In genomic region chr10:11282661-11283060, GRCh38 we compare ENCODE assay signal across 23 cellular contexts.
DNase-seq lines count a peak whose midpoint lies in the region; ATAC-seq lines count a peak whose summit lies in the region.
"Had no signal": no experiment of that assay in that cellular context is flagged by ENCODE, and none has a peak within 500 bp of the region (broad histone marks: within the 10 kb centered on the region; RNA-seq: fewer than 3 reads in every experiment).

No MANE protein-coding gene starts in this region.

- H3K27ac Mint-ChIP-seq in activated naive CD8-positive, alpha-beta T cell, result peak overlapping the region; percentile 73
- no peak overlapping the region for H3K27ac Mint-ChIP-seq in activated naive CD8-positive, alpha-beta T cell treated with anti-CD3 and anti-CD28 coated beads for 36 hours
- peak overlapping the region; percentile 43 for H3K27ac Mint-ChIP-seq in activated CD8-positive, alpha-beta T cell treated with anti-CD3 and anti-CD28 coated beads, Interleukin-2, amount 10 ng/mL, durations not matched to agents 7 days and 5 days
- peak overlapping the region in 3 of 9 donors; percentile 11 to 63 (median 31) for H3K27ac Mint-ChIP-seq in naive thymus-derived CD4-positive, alpha-beta T cell
- H3K27ac Mint-ChIP-seq in CD8-positive, alpha-beta memory T cell, result peak overlapping the region in 4 of 8 donors; percentile 43 to 91 (median 54)

- POLR2A ChIA-PET in activated CD8-positive, alpha-beta T cell treated with anti-CD3 and anti-CD28 coated beads, Interleukin-2, amount 10 ng/mL, durations not matched to agents 7 days and 5 days (lab: Charles Lee), result interaction anchor here (0.7 kb wide), 1 partner anchor 171 kb away, joined by 4 read pairs; no protein-coding TSS in a partner anchor
- POLR2A ChIA-PET in naive thymus-derived CD4-positive, alpha-beta T cell (lab: Charles Lee), result interaction anchor here (1.0 kb wide), 1 partner anchor 11 kb away, joined by 3 read pairs; no protein-coding TSS in a partner anchor
- POLR2A ChIA-PET in CD8-positive, alpha-beta memory T cell (lab: Charles Lee), result no interaction called here

- peaks cover 5% of the 10 kb centered on the region for H3K36me3 Mint-ChIP-seq in activated naive CD8-positive, alpha-beta T cell
- peaks cover 29% of the 10 kb centered on the region for H3K36me3 Mint-ChIP-seq in activated naive CD8-positive, alpha-beta T cell treated with anti-CD3 and anti-CD28 coated beads for 36 hours
- peaks cover 37% of the 10 kb centered on the region for H3K36me3 Mint-ChIP-seq in activated CD8-positive, alpha-beta T cell treated with anti-CD3 and anti-CD28 coated beads, Interleukin-2, amount 10 ng/mL, durations not matched to agents 7 days and 5 days (ENCODE audit: low read depth)
- H3K36me3 Mint-ChIP-seq in naive thymus-derived CD4-positive, alpha-beta T cell, result peaks cover 8 to 47% (median 26%) of the 10 kb centered on the region in 5 donors
- peaks cover 0 to 37% (median 21%) of the 10 kb centered on the region in 3 donors for H3K36me3 Mint-ChIP-seq in CD8-positive, alpha-beta memory T cell

- H3K36me3 ChIP-seq in naive thymus-derived CD4-positive, alpha-beta T cell (ENCODE audit: control insufficient read depth in 2 of 3, insufficient read depth in 3 of 3, low read length in 3 of 3), result peaks cover 8 to 95% (median 51%) of the 10 kb centered on the region in 3 experiments
- H3K36me3 ChIP-seq in CD8-positive, alpha-beta memory T cell (ENCODE audit: insufficient read depth, low read length), result peaks cover 67% of the 10 kb centered on the region
- H3K36me3 ChIP-seq: BE2C had no signal

- no peaks in the 10 kb centered on the region for H3K9me3 Mint-ChIP-seq in activated naive CD8-positive, alpha-beta T cell (ENCODE audit: low read depth)
- no peaks in the 10 kb centered on the region for H3K9me3 Mint-ChIP-seq in activated naive CD8-positive, alpha-beta T cell treated with anti-CD3 and anti-CD28 coated beads for 36 hours
- H3K9me3 Mint-ChIP-seq in activated CD8-positive, alpha-beta T cell treated with anti-CD3 and anti-CD28 coated beads, Interleukin-2, amount 10 ng/mL, durations not matched to agents 7 days and 5 days (ENCODE audit: insufficient read depth), result no peaks in the 10 kb centered on the region
- peaks cover 0 to 5% (median 0%) of the 10 kb centered on the region in 11 donors for H3K9me3 Mint-ChIP-seq in naive thymus-derived CD4-positive, alpha-beta T cell
- H3K9me3 Mint-ChIP-seq in CD8-positive, alpha-beta memory T cell, result no peaks in the 10 kb centered on the region
- H3K9me3 Mint-ChIP-seq: CD14-positive monocyte, IgD-negative memory B cell had no signal

- H3K4me3 Mint-ChIP-seq in activated naive CD8-positive, alpha-beta T cell, result no peak overlapping the region
- H3K4me3 Mint-ChIP-seq in activated naive CD8-positive, alpha-beta T cell treated with anti-CD3 and anti-CD28 coated beads for 36 hours, result no peak overlapping the region
- no peak overlapping the region for H3K4me3 Mint-ChIP-seq in activated CD8-positive, alpha-beta T cell treated with anti-CD3 and anti-CD28 coated beads, Interleukin-2, amount 10 ng/mL, durations not matched to agents 7 days and 5 days
- peak overlapping the region in 1 of 10 donors; percentile 9 for H3K4me3 Mint-ChIP-seq in naive thymus-derived CD4-positive, alpha-beta T cell
- peak overlapping the region in 1 of 7 donors; percentile 25 for H3K4me3 Mint-ChIP-seq in CD8-positive, alpha-beta memory T cell
- H3K4me3 Mint-ChIP-seq: CD14-positive monocyte had no signal

- peaks cover 0 to 4% of the 10 kb centered on the region in 2 donors for H3K4me1 ChIP-seq in naive thymus-derived CD4-positive, alpha-beta T cell (ENCODE audit: control insufficient read depth in 2 of 2, insufficient read depth in 2 of 2, low read length in 2 of 2)
- H3K4me1 ChIP-seq in CD8-positive, alpha-beta memory T cell (ENCODE audit: insufficient read depth, low read length), result no peaks in the 10 kb centered on the region
- H3K4me1 ChIP-seq: BE2C, SJCRH30 had no signal

- H3K9me3 ChIP-seq in naive thymus-derived CD4-positive, alpha-beta T cell (ENCODE audit: control insufficient read depth in 2 of 3, low read length in 3 of 3), result no peaks in the 10 kb centered on the region
- no peaks in the 10 kb centered on the region for H3K9me3 ChIP-seq in CD8-positive, alpha-beta memory T cell (ENCODE audit: low read length)
- H3K9me3 ChIP-seq: BE2C, SJCRH30 had no signal

- DNase-seq in activated CD8-positive, alpha-beta memory T cell treated with anti-CD3 and anti-CD28 coated beads for 24 hours, result peak; percentile 56
- no peak for DNase-seq in activated CD8-positive, alpha-beta memory T cell treated with anti-CD3 and anti-CD28 coated beads, Interleukin-2, amount 50 U/mL, for 4 hours
- DNase-seq in activated naive CD8-positive, alpha-beta T cell treated with anti-CD3 and anti-CD28 coated beads for 36 hours, result no peak
- no peak for DNase-seq in activated CD8-positive, alpha-beta T cell treated with anti-CD3 and anti-CD28 coated beads, Interleukin-2, amount 10 ng/mL, durations not matched to agents 7 days and 5 days
- no peak for DNase-seq in naive thymus-derived CD4-positive, alpha-beta T cell
- no peak for DNase-seq in CD8-positive, alpha-beta memory T cell
- DNase-seq in SKM-1 (lab: John Stamatoyannopoulos, UW; ENCODE audit: unreplicated experiment), result no peak
- DNase-seq: 8988T, ACHN, BE2C, HCEC 1CT, MM.1S, NCI-H1417, NCI-H1694, NCI-H2029 treated with DMSO at 0.1 percent for 48 hours, NCI-H526 treated with DMSO at 0.1 percent for 48 hours, PC-9, SJCRH30 had no signal

- peaks cover 12% of the 10 kb centered on the region for H3K4me1 Mint-ChIP-seq in activated naive CD8-positive, alpha-beta T cell (ENCODE audit: low read depth)
- H3K4me1 Mint-ChIP-seq in activated naive CD8-positive, alpha-beta T cell treated with anti-CD3 and anti-CD28 coated beads for 36 hours, result peaks cover 14% of the 10 kb centered on the region
- H3K4me1 Mint-ChIP-seq in activated CD8-positive, alpha-beta T cell treated with anti-CD3 and anti-CD28 coated beads, Interleukin-2, amount 10 ng/mL, durations not matched to agents 7 days and 5 days (ENCODE audit: low read depth), result peaks cover 7% of the 10 kb centered on the region
- H3K4me1 Mint-ChIP-seq in naive thymus-derived CD4-positive, alpha-beta T cell, result peaks cover 7 to 23% (median 14%) of the 10 kb centered on the region in 7 donors
- H3K4me1 Mint-ChIP-seq in CD8-positive, alpha-beta memory T cell, result peaks cover 11 to 30% (median 22%) of the 10 kb centered on the region in 3 donors

- no peaks in the 10 kb centered on the region for H3K27me3 Mint-ChIP-seq in activated naive CD8-positive, alpha-beta T cell
- H3K27me3 Mint-ChIP-seq in activated naive CD8-positive, alpha-beta T cell treated with anti-CD3 and anti-CD28 coated beads for 36 hours, result no peaks in the 10 kb centered on the region
- no peaks in the 10 kb centered on the region for H3K27me3 Mint-ChIP-seq in activated CD8-positive, alpha-beta T cell treated with anti-CD3 and anti-CD28 coated beads, Interleukin-2, amount 10 ng/mL, durations not matched to agents 7 days and 5 days (ENCODE audit: low read depth)
- H3K27me3 Mint-ChIP-seq in naive thymus-derived CD4-positive, alpha-beta T cell, result no peaks in the 10 kb centered on the region
- peaks cover 0 to 5% of the 10 kb centered on the region in 2 donors for H3K27me3 Mint-ChIP-seq in CD8-positive, alpha-beta memory T cell
- H3K27me3 Mint-ChIP-seq: IgD-negative memory B cell had no signal

- H3K4me3 ChIP-seq in naive thymus-derived CD4-positive, alpha-beta T cell (ENCODE audit: low read length), result no peak overlapping the region
- no peak overlapping the region for H3K4me3 ChIP-seq in CD8-positive, alpha-beta memory T cell (ENCODE audit: low read length)
- H3K4me3 ChIP-seq: PC-9, SJCRH30 had no signal

- CTCF ChIA-PET in activated CD8-positive, alpha-beta T cell treated with anti-CD3 and anti-CD28 coated beads, Interleukin-2, amount 10 ng/mL, durations not matched to agents 7 days and 5 days (lab: Charles Lee), result interaction anchor here (1.9 kb wide), 1 partner anchor 12 kb away, joined by 7 read pairs; no protein-coding TSS in a partner anchor
- CTCF ChIA-PET in naive thymus-derived CD4-positive, alpha-beta T cell (lab: Charles Lee), result no interaction called here
- CTCF ChIA-PET in CD8-positive, alpha-beta memory T cell (lab: Charles Lee), result no interaction called here

- no peaks in the 10 kb centered on the region for H3K27me3 ChIP-seq in naive thymus-derived CD4-positive, alpha-beta T cell (ENCODE audit: control insufficient read depth in 2 of 2, insufficient read depth in 2 of 2, low read length in 2 of 2)
- H3K27me3 ChIP-seq in CD8-positive, alpha-beta memory T cell (ENCODE audit: insufficient read depth, low read length, poor library complexity, severe bottlenecking), result no peaks in the 10 kb centered on the region
- H3K27me3 ChIP-seq: SJCRH30 had no signal

- intact Hi-C loops in naive thymus-derived CD4-positive, alpha-beta T cell (cut with micrococcal nuclease), result no loop called here

- no peak for ATAC-seq in activated CD8-positive, alpha-beta T cell treated with anti-CD3 and anti-CD28 coated beads, Interleukin-2, amount 10 ng/mL, durations not matched to agents 7 days and 5 days
- no peak for ATAC-seq in naive thymus-derived CD4-positive, alpha-beta T cell

- H3K27ac ChIP-seq in naive thymus-derived CD4-positive, alpha-beta T cell (ENCODE audit: low read depth, low read length), result peak overlapping the region; percentile 11
- no peak overlapping the region for H3K27ac ChIP-seq in CD8-positive, alpha-beta memory T cell (ENCODE audit: low read depth, low read length)
- H3K27ac ChIP-seq: HL-60, KMS-11, PC-9, SJCRH30 had no signal
